Comparison of ENCODE assay signal across 12 cellular contexts in the genomic region with DNA sequence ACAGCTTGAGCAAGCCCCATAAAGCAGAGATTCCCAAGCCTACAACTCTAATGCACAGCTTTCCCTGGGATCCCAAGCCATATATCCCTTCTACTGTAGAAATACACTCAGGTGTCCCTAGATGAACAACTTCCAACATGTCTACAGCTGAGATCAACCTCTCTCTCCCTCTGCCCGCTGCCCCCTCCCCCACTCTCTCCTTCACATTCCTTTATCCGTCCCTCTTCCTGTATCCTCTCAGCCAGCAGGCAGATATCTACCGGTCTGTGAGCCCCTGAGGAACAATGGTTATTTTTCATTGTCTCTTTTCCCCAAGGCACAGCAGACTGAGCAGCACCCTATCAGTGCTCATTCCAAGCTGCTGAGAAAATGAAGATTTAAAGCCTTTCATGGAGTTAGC.
"Had no signal": no experiment of that assay in that cellular context is flagged by ENCODE, and none has a peak within 500 bp of the region (broad histone marks: within the 10 kb centered on the region; RNA-seq: fewer than 3 reads in every experiment).

No MANE protein-coding gene starts in this region.

- H3K4me3 ChIP-seq: ascending aorta, tibial artery, vagina had no signal

- H3K9me3 ChIP-seq: ascending aorta, tibial artery, vagina had no signal

- ATAC-seq: activated CD4-positive, alpha-beta T cell treated with anti-CD3 and anti-CD28 coated beads for 36 hours; esophagus mucosa had no signal

- DNase-seq: activated CD4-positive, alpha-beta memory T cell treated with anti-CD3 and anti-CD28 coated beads, Interleukin-2, amount 10 ng/mL, durations not matched to agents 7 days and 5 days; activated CD4-positive, alpha-beta T cell treated with anti-CD3 and anti-CD28 coated beads for 36 hours; activated CD8-positive, alpha-beta memory T cell treated with anti-CD3 and anti-CD28 coated beads, Interleukin-2, amount 50 U/mL, for 4 hours; caudate nucleus; cortex of kidney; hypothalamus; retina; T-helper 9 cell; tibial artery had no signal

- H3K4me1 ChIP-seq: ascending aorta, tibial artery had no signal

- H3K36me3 ChIP-seq: vagina had no signal

- H3K27me3 ChIP-seq: ascending aorta, tibial artery, vagina had no signal

- H3K27ac ChIP-seq: ascending aorta, tibial artery, vagina had no signal
